ENCODE assay signal across 8 cellular contexts in genomic region chr6:15249371-15250019, GRCh38. TPM values are rescaled to one million over a fixed set of nuclear protein-coding genes. Genes with fewer than 3 reads are reported as not detected.
DNase-seq lines count a peak whose midpoint lies in the region; ATAC-seq and TF ChIP-seq lines count a peak whose summit lies in the region.

No MANE protein-coding gene starts in this region.

- no peak overlapping the region for H3K18ac ChIP-seq in H9 (ENCODE audit: insufficient read length, low read depth, low read length)

- no peak overlapping the region for H2BK15ac ChIP-seq in H9 (ENCODE audit: low read depth, low read length)

- no peak overlapping the region for H2AFZ ChIP-seq in H9 (ENCODE audit: low read length)

- no peak overlapping the region for H3K23ac ChIP-seq in H9 (ENCODE audit: insufficient read length, low read depth, low read length)

- H3K79me1 ChIP-seq in H9 (ENCODE audit: insufficient read depth, low read depth, low read length, poor library complexity, severe bottlenecking): no peaks in the 10 kb centered on the region

- POLR2A ChIA-PET in T-cell (lab: Charles Lee): interaction anchor here in 1 of 2 donors (0.6 to 0.7 kb wide), 2 partner anchors 881 to 1373 kb away, joined by 3 to 16 read pairs; no protein-coding TSS in a partner anchor

- no peak overlapping the region for H4K5ac ChIP-seq in H9 (ENCODE audit: insufficient read length, low read depth, low read length)

- H4K8ac ChIP-seq in H9 (replicated peaks; ENCODE audit: insufficient read length, low read depth, low read length): no peak overlapping the region

- no peak overlapping the region for H2AK5ac ChIP-seq in H9 (ENCODE audit: insufficient read length, low read length)

- no CpG with 5 or more reads among the region's 9 CpGs for WGBS in H9 (ENCODE audit: extremely low coverage, insufficient read length, low lambda C conversion rate)

- H3K56ac ChIP-seq in H9 (ENCODE audit: insufficient read length, low read depth, low read length): no peak overlapping the region

- H3K36me3 ChIP-seq in skeletal muscle satellite cell (ENCODE audit: insufficient read depth, low read length): no peaks in the 10 kb centered on the region

- peaks cover 54 to 55% of the 10 kb centered on the region in 2 experiments for H3K4me1 Mint-ChIP-seq in H9
- peaks cover 63 to 78% (median 66%) of the 10 kb centered on the region in 3 donors for H3K4me1 Mint-ChIP-seq in T-cell

- H4K91ac ChIP-seq in H9 (ENCODE audit: insufficient read length, low read depth, low read length): no peak overlapping the region

- no peaks in the 10 kb centered on the region for H3K9me3 ChIP-seq in H9 (ENCODE audit: control insufficient read depth, low read depth, low read length)
- H3K9me3 ChIP-seq in skeletal muscle satellite cell (replicated peaks; ENCODE audit: low read length): no peaks in the 10 kb centered on the region

- H2BK20ac ChIP-seq in H9 (ENCODE audit: low read depth, low read length, poor library complexity, severe bottlenecking): no peak overlapping the region

- H3K4me3 Mint-ChIP-seq in H9 (peak overlapping the region; percentile 82 to 98), T-cell (peak overlapping the region; percentile 91 to 99 (median 98))

- peak overlapping the region; percentile 86 to 91 (median 90) for H3K27ac Mint-ChIP-seq in H9
- H3K27ac Mint-ChIP-seq in T-cell: peak overlapping the region; percentile 97 to 98

- peaks cover 31 to 52% (median 33%) of the 10 kb centered on the region in 3 experiments for H3K36me3 Mint-ChIP-seq in H9 (ENCODE audit: insufficient read depth in 1 of 3, low read depth in 3 of 3)
- H3K36me3 Mint-ChIP-seq in T-cell: peaks cover 2% of the 10 kb centered on the region

- H3K4me3 ChIP-seq in fibroblast of the aortic adventitia (ENCODE audit: low read depth, low read length): peak overlapping the region; percentile 90
- H3K4me3 ChIP-seq in skeletal muscle satellite cell (ENCODE audit: low read length): peak overlapping the region; percentile 77

- TF ChIP-seq CTCF in H9 (conservative IDR thresholded peaks at IDR 0.05): no peak
- no peak for TF ChIP-seq CTCF in fibroblast of the aortic adventitia (IDR thresholded peaks at IDR 0.05; ENCODE audit: insufficient read depth, low read length)

- no peak overlapping the region for H2BK12ac ChIP-seq in H9 (ENCODE audit: insufficient read length, low read depth, low read length)

- H2BK5ac ChIP-seq in H9 (ENCODE audit: insufficient read length, low read length): no peak overlapping the region

- no peak overlapping the region for H3K4ac ChIP-seq in H9 (ENCODE audit: low read depth, low read length)

- H3K9ac ChIP-seq in H9 (ENCODE audit: extremely low read depth, insufficient read length, low read length): peak overlapping the region; percentile 60
- peak overlapping the region; percentile 69 for H3K9ac ChIP-seq in skeletal muscle satellite cell (ENCODE audit: low read depth, low read length)

- ATAC-seq in T-cell (replicated peaks in 1 of 4) (no peak), HG03342 (IDR thresholded peaks at IDR 0.05; ENCODE audit: unreplicated experiment) (no peak)

- H3K27me3 Mint-ChIP-seq in H9 (ENCODE audit: low read depth) (no peaks in the 10 kb centered on the region), T-cell (no peaks in the 10 kb centered on the region)

- H3K27ac ChIP-seq in H9 (ENCODE audit: insufficient read length, low read depth, low read length): no peak overlapping the region

- CTCF ChIA-PET in T-cell (lab: Charles Lee): interaction anchor here in 1 of 2 donors (0.6 to 1.2 kb wide), 6 partner anchors 16 to 1514 kb away, joined by 3 to 8 read pairs (median 4); no protein-coding TSS in a partner anchor

- peaks cover 5% of the 10 kb centered on the region for H3K23me2 ChIP-seq in H9 (ENCODE audit: insufficient read length, low read depth, low read length, poor library complexity, severe bottlenecking)

- H4K20me1 ChIP-seq in H9 (ENCODE audit: control insufficient read depth, insufficient read depth, insufficient read length): peaks cover 3% of the 10 kb centered on the region

- no peaks in the 10 kb centered on the region for H3K27me3 ChIP-seq in H9 (ENCODE audit: insufficient read depth, low read length)
- no peaks in the 10 kb centered on the region for H3K27me3 ChIP-seq in skeletal muscle satellite cell (ENCODE audit: control insufficient read depth, insufficient read depth, low read length)

- DNase-seq in H9 (no peak), T-cell (no peak), fibroblast of the aortic adventitia (ENCODE audit: low read depth) (peak; percentile 38), T-helper 9 cell (no peak), T1000 (lab: John Stamatoyannopoulos, UW) (no peak), NCI-H2171 treated with DMSO at 0.1 percent for 48 hours (lab: John Stamatoyannopoulos, UW) (no peak)

- peaks cover 8% of the 10 kb centered on the region; the same call in 1 of the 2 replicates for H3K4me1 ChIP-seq in H9 (ENCODE audit: insufficient read depth, low read length)
- peaks cover 18% of the 10 kb centered on the region for H3K4me1 ChIP-seq in skeletal muscle satellite cell (ENCODE audit: control insufficient read depth, insufficient read depth, low read length)

- H3K4me2 ChIP-seq in H9 (ENCODE audit: insufficient read depth, insufficient read length, low read length) (peak overlapping the region; percentile 97), skeletal muscle satellite cell (ENCODE audit: low read length) (peak overlapping the region; percentile 80)

- H3K14ac ChIP-seq in H9 (ENCODE audit: insufficient read depth, low read length): no peak overlapping the region

- peaks cover 4 to 14% of the 10 kb centered on the region in 2 experiments for H3K9me3 Mint-ChIP-seq in H9
- no peaks in the 10 kb centered on the region for H3K9me3 Mint-ChIP-seq in T-cell

- H3T11ph ChIP-seq in H9 (ENCODE audit: low read length): no peak overlapping the region

- H3K79me2 ChIP-seq in H9 (ENCODE audit: insufficient read depth, low read length): peaks cover 76% of the 10 kb centered on the region

- H2BK120ac ChIP-seq in H9 (ENCODE audit: low read depth, low read length, poor library complexity, severe bottlenecking): no peak overlapping the region

RNA-seq across cellular contexts. Expression of gene JARID2, which starts 3.6 kb away (rescaled TPM):
- 174 and 181 TPM in 2 replicates for total RNA-seq in H9 (2021)
- total RNA-seq in T-cell: 10 to 100 TPM; 19.8 to 27.9 (median 21.6) TPM
- total RNA-seq in fibroblast of the aortic adventitia (ENCODE audit: low replicate concordance): 2.9 and 8.3 TPM in 2 replicates
- 12.2 and 14.2 TPM in 2 replicates for total RNA-seq in skeletal muscle satellite cell (2012; rRNA removed)
